In genomic region chr18:12640881-12641200, GRCh38 we compare ENCODE assay signal across 22 cellular contexts. TPM values are rescaled to one million over a fixed set of nuclear protein-coding genes. Genes with fewer than 3 reads are reported as not detected.
DNase-seq lines count a peak whose midpoint lies in the region; ATAC-seq and TF ChIP-seq lines count a peak whose summit lies in the region.
"Had no signal": no experiment of that assay in that cellular context is flagged by ENCODE, and none has a peak within 500 bp of the region (broad histone marks: within the 10 kb centered on the region; RNA-seq: fewer than 3 reads in every experiment).

No MANE protein-coding gene starts in this region.

- peak overlapping the region; percentile 23 for H3K4me2 ChIP-seq in hepatocyte

- H3K27ac Mint-ChIP-seq in endodermal cell (no peak overlapping the region), natural killer cell (no peak overlapping the region)
- H3K27ac Mint-ChIP-seq: activated CD4-positive, alpha-beta T cell treated with anti-CD3 and anti-CD28 coated beads, Interleukin-2, amount 10 ng/mL, durations not matched to agents 24 days and 14 days; CD14-positive monocyte; naive thymus-derived CD8-positive, alpha-beta T cell; progenitor cell of endocrine pancreas; stimulated activated naive B cell treated with anti-CD40 and anti-IgM and Interleukin-4, amounts not matched to agents 10 μg/mL and 1 μg/mL and 100 μg/mL, for 72 hours; type B pancreatic cell had no signal

- no peaks in the 10 kb centered on the region for H3K9me2 ChIP-seq in hepatocyte (replicated peaks; ENCODE audit: insufficient read depth)

- DNase-seq in Right ventricle myocardium inferior (ENCODE audit: missing footprints), result no peak
- no peak for DNase-seq in cardiac septum (ENCODE audit: low spot score)
- DNase-seq in endodermal cell, result no peak
- no peak for DNase-seq in hepatocyte (ENCODE audit: low spot score)
- no peak for DNase-seq in natural killer cell
- DNase-seq in MG63, result no peak
- no peak for DNase-seq in H4 (ENCODE audit: low spot score)
- DNase-seq: 8988T; activated CD4-positive, alpha-beta T cell treated with anti-CD3 and anti-CD28 coated beads, Interleukin-2, amount 10 ng/mL, durations not matched to agents 24 days and 14 days; activated CD8-positive, alpha-beta memory T cell treated with anti-CD3 and anti-CD28 coated beads, Interleukin-2, amount 50 U/mL, for 48 hours; activated gamma-delta T cell; naive thymus-derived CD8-positive, alpha-beta T cell; NCI-H187 treated with DMSO at 0.1 percent for 48 hours; NCI-H510A treated with DMSO at 0.1 percent for 48 hours; stimulated activated CD4-positive, alpha-beta T cell treated with anti-CD3 and anti-CD28 coated beads, Interleukin-12 subunit alpha, Interleukin-12 subunit beta, amount 100 ng/mL, for 4 hours; stimulated activated naive B cell treated with anti-CD40 and anti-IgM and Interleukin-4, amounts not matched to agents 10 μg/mL and 1 μg/mL and 100 μg/mL, for 72 hours had no signal

- H3K36me3 ChIP-seq in endodermal cell (ENCODE audit: control insufficient read depth, insufficient read depth, low read length), result no peaks in the 10 kb centered on the region
- no peaks in the 10 kb centered on the region for H3K36me3 ChIP-seq in hepatocyte (replicated peaks; ENCODE audit: insufficient read depth, low read depth)
- H3K36me3 ChIP-seq in MG63, result peaks cover 7% of the 10 kb centered on the region

- H4K20me1 ChIP-seq in hepatocyte (ENCODE audit: insufficient read depth, poor library complexity, severe bottlenecking), result no peaks in the 10 kb centered on the region

- peak; percentile 35 for TF ChIP-seq CTCF in endodermal cell (conservative IDR thresholded peaks at IDR 0.05)
- no peak for TF ChIP-seq CTCF in hepatocyte (IDR thresholded peaks at IDR 0.05; ENCODE audit: poor library complexity)
- TF ChIP-seq CTCF in natural killer cell (IDR thresholded peaks at IDR 0.05), result no peak

- H3K27ac ChIP-seq in endodermal cell (ENCODE audit: low read depth, low read length) (no peak overlapping the region), hepatocyte (peak overlapping the region; percentile 73)
- H3K27ac ChIP-seq: SK-N-MC had no signal

- no peak overlapping the region for H2AFZ ChIP-seq in hepatocyte

- no peaks in the 10 kb centered on the region for H3K27me3 ChIP-seq in endodermal cell (ENCODE audit: control insufficient read depth, insufficient read depth, low read length, poor library complexity, severe bottlenecking)
- no peaks in the 10 kb centered on the region for H3K27me3 ChIP-seq in hepatocyte
- no peaks in the 10 kb centered on the region for H3K27me3 ChIP-seq in MG63

- H3K4me1 ChIP-seq in endodermal cell (ENCODE audit: control insufficient read depth, insufficient read depth, low read length) (no peaks in the 10 kb centered on the region), hepatocyte (ENCODE audit: insufficient read depth) (peaks cover 8% of the 10 kb centered on the region)

- no peaks in the 10 kb centered on the region for H3K9me3 ChIP-seq in endodermal cell (ENCODE audit: control insufficient read depth, low read length)
- no peaks in the 10 kb centered on the region for H3K9me3 ChIP-seq in hepatocyte (ENCODE audit: low read depth)
- no peaks in the 10 kb centered on the region for H3K9me3 ChIP-seq in MG63

- H3K4me3 ChIP-seq in endodermal cell (ENCODE audit: low read length) (no peak overlapping the region), hepatocyte (no peak overlapping the region), MG63 (no peak overlapping the region)
- H3K4me3 ChIP-seq: lung, SK-N-MC had no signal

- H3K36me3 Mint-ChIP-seq in endodermal cell (ENCODE audit: low read depth), result no peaks in the 10 kb centered on the region
- no peaks in the 10 kb centered on the region for H3K36me3 Mint-ChIP-seq in natural killer cell
- H3K36me3 Mint-ChIP-seq: CD14-positive monocyte; naive thymus-derived CD8-positive, alpha-beta T cell had no signal

- intact Hi-C loops in Right ventricle myocardium inferior (cut with DNase I) (no loop called here), cardiac septum (cut with DNase I) (no loop called here), natural killer cell (cut with micrococcal nuclease) (no loop called here)

- H3K79me2 ChIP-seq in hepatocyte, result peaks cover 75% of the 10 kb centered on the region

- H3K9me3 Mint-ChIP-seq in endodermal cell, result no peaks in the 10 kb centered on the region
- H3K9me3 Mint-ChIP-seq in natural killer cell, result no peaks in the 10 kb centered on the region
- H3K9me3 Mint-ChIP-seq: activated CD4-positive, alpha-beta T cell treated with anti-CD3 and anti-CD28 coated beads, Interleukin-2, amount 10 ng/mL, durations not matched to agents 24 days and 14 days; naive thymus-derived CD8-positive, alpha-beta T cell; stimulated activated naive B cell treated with anti-CD40 and anti-IgM and Interleukin-4, amounts not matched to agents 10 μg/mL and 1 μg/mL and 100 μg/mL, for 72 hours had no signal

- H3K4me1 Mint-ChIP-seq in endodermal cell, result peaks cover 23% of the 10 kb centered on the region
- peaks cover 0 to 5% of the 10 kb centered on the region in 2 donors for H3K4me1 Mint-ChIP-seq in natural killer cell
- H3K4me1 Mint-ChIP-seq: activated CD4-positive, alpha-beta T cell treated with anti-CD3 and anti-CD28 coated beads, Interleukin-2, amount 10 ng/mL, durations not matched to agents 24 days and 14 days; naive thymus-derived CD8-positive, alpha-beta T cell had no signal

- no peak overlapping the region for H3K9ac ChIP-seq in endodermal cell (ENCODE audit: extremely low read depth, low read length, poor library complexity, severe bottlenecking)

- H3K27me3 Mint-ChIP-seq in endodermal cell (ENCODE audit: insufficient read depth) (no peaks in the 10 kb centered on the region), natural killer cell (ENCODE audit: low read depth in 2 of 2) (peaks cover 0 to 10% of the 10 kb centered on the region in 2 donors)
- H3K27me3 Mint-ChIP-seq: progenitor cell of endocrine pancreas, type B pancreatic cell had no signal

- whole genome bisulfite sequencing in endodermal cell (ENCODE audit: insufficient coverage in 1 of 2, insufficient read length in 1 of 2), 2 experiments, result 90 to 93% methylated on average over 6 of the region's 6 CpGs
- WGBS in hepatocyte (ENCODE audit: low lambda C conversion rate, missing lambda C conversion rate), result 77% methylated on average over 6 of the region's 6 CpGs

- ATAC-seq in Right ventricle myocardium inferior, result peak; percentile 6
- ATAC-seq in natural killer cell, result no peak
- ATAC-seq in GM18909 (IDR thresholded peaks at IDR 0.05; ENCODE audit: poor library complexity, unreplicated experiment), result no peak
- ATAC-seq: naive thymus-derived CD8-positive, alpha-beta T cell; stimulated activated naive B cell treated with anti-CD40 and anti-IgM and Interleukin-4, amounts not matched to agents 10 μg/mL and 1 μg/mL and 100 μg/mL, for 72 hours had no signal

- H3K4me3 Mint-ChIP-seq in endodermal cell (no peak overlapping the region), natural killer cell (no peak overlapping the region)
- H3K4me3 Mint-ChIP-seq: activated CD4-positive, alpha-beta T cell treated with anti-CD3 and anti-CD28 coated beads, Interleukin-2, amount 10 ng/mL, durations not matched to agents 24 days and 14 days; CD14-positive monocyte; naive thymus-derived CD8-positive, alpha-beta T cell; stimulated activated naive B cell treated with anti-CD40 and anti-IgM and Interleukin-4, amounts not matched to agents 10 μg/mL and 1 μg/mL and 100 μg/mL, for 72 hours; type B pancreatic cell had no signal

RNA-seq across cellular contexts. Expression of gene SPIRE1, which starts 17.1 kb away (rescaled TPM):
- total RNA-seq in Right ventricle myocardium inferior, result 43.7 TPM
- total RNA-seq in cardiac septum, result 87.1 TPM
- total RNA-seq in endodermal cell, result 10 to 100 TPM; 14.2 to 17.2 TPM
- 11.6 TPM for polyA plus RNA-seq in endodermal cell (2013, experiment 1 of 2)
- 9.6 TPM for polyA plus RNA-seq in endodermal cell (2013, experiment 2 of 2)
- total RNA-seq in hepatocyte, result 18.9 and 21.0 TPM in 2 replicates
- 11.1 and 13.1 TPM in 2 replicates for polyA plus RNA-seq in hepatocyte
- 1 to 10 TPM; 4.8 to 6.7 (median 5.4) TPM for total RNA-seq in natural killer cell
- 19.9 and 23.0 TPM in 2 replicates for total RNA-seq in MG63 (2014; rRNA removed; shearing (Covaris generic); ENCODE audit: low replicate concordance)
- 8.9 and 10.7 TPM in 2 replicates for total RNA-seq in H4 (2014; rRNA removed; shearing (Covaris generic))
